11 cellular contexts compared by ENCODE assay signal in the genomic region with DNA sequence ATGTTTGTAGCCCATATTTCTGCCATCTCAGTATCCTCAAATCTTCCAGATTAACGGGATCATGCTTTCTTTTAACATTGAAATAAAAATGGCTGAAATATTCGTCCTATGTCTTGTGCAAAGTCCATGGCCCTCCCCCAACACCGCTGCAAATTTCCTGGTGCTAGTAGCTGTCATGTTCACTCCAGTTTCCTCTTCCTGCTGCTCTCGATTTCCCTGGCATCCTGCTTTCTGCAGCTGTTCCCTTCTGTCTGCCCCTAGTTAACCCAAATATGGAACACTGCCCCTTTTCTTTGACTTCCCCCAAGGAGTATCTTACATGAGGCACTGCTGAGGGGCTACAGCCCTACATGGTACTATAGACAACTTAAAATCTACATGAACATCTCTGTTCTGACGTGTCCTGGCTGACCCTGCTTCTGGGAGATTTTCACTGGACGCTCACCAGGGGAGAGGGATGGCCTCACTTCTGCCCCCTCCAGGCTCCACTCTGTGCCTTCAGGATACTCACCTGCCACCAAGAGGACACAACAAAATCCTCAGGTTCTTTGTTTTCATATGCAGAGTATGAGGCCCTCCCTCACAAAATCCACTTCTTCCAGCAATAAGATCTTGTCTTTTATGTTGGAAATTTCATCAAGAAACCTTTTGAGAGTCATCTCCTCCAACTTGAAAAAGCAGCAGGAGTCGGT. TPM values are rescaled to one million over a fixed set of nuclear protein-coding genes. Genes with fewer than 3 reads are reported as not detected.
A peak's percentile ranks its signal among the peaks of the same experiment; 100 is the strongest.
DNase-seq lines count a peak whose midpoint lies in the region; ATAC-seq and TF ChIP-seq lines count a peak whose summit lies in the region.
"Had no signal": no experiment of that assay in that cellular context is flagged by ENCODE, and none has a peak within 500 bp of the region (broad histone marks: within the 10 kb centered on the region; RNA-seq: fewer than 3 reads in every experiment).

No MANE protein-coding gene starts in this region.

- TF ChIP-seq POLR2A in NB4 (IDR thresholded peaks at IDR 0.05; ENCODE audit: extremely low read depth, insufficient read length) = no peak

- H3K9me3 Mint-ChIP-seq in endodermal cell = no peaks in the 10 kb centered on the region
- H3K9me3 Mint-ChIP-seq in neural progenitor cell = no peaks in the 10 kb centered on the region

- H3K4me3 ChIP-seq in NB4 (ENCODE audit: low read depth, low read length) (no peak overlapping the region), endodermal cell (ENCODE audit: low read length) (no peak overlapping the region), neural progenitor cell (no peak overlapping the region)

- no peak overlapping the region for H3K9ac ChIP-seq in endodermal cell (ENCODE audit: extremely low read depth, low read length, poor library complexity, severe bottlenecking)
- no peak overlapping the region for H3K9ac ChIP-seq in neural progenitor cell

- 56 to 64% methylated on average over 7 of the region's 7 CpGs for WGBS in endodermal cell (ENCODE audit: insufficient coverage in 1 of 2, insufficient read length in 1 of 2), 2 experiments

- H3K27me3 Mint-ChIP-seq in endodermal cell (ENCODE audit: insufficient read depth) (no peaks in the 10 kb centered on the region), neural progenitor cell (ENCODE audit: insufficient read depth, low read depth) (peaks cover 3% of the 10 kb centered on the region)

- H4K20me1 ChIP-seq in neural progenitor cell (ENCODE audit: low read depth) = no peaks in the 10 kb centered on the region

- H3K4me1 Mint-ChIP-seq in endodermal cell = peaks cover 8% of the 10 kb centered on the region
- peaks cover 4% of the 10 kb centered on the region for H3K4me1 Mint-ChIP-seq in neural progenitor cell

- ATAC-seq in GM21447 (IDR thresholded peaks at IDR 0.05; ENCODE audit: unreplicated experiment) (no peak), GM21723 (IDR thresholded peaks at IDR 0.05; ENCODE audit: unreplicated experiment) (no peak)

- H3K4me3 Mint-ChIP-seq in endodermal cell = no peak overlapping the region
- no peak overlapping the region for H3K4me3 Mint-ChIP-seq in neural progenitor cell

- H3K27ac ChIP-seq in endodermal cell (ENCODE audit: low read depth, low read length) (no peak overlapping the region), neural progenitor cell (no peak overlapping the region)

- H3F3A ChIP-seq in neural progenitor cell (ENCODE audit: low read depth) = no peaks in the 10 kb centered on the region

- H3K36me3 ChIP-seq in endodermal cell (ENCODE audit: control insufficient read depth, insufficient read depth, low read length) (no peaks in the 10 kb centered on the region), neural progenitor cell (no peaks in the 10 kb centered on the region)

- no peaks in the 10 kb centered on the region for H3K4me1 ChIP-seq in endodermal cell (ENCODE audit: control insufficient read depth, insufficient read depth, low read length)
- H3K4me1 ChIP-seq in neural progenitor cell = peaks cover 8% of the 10 kb centered on the region

- peak overlapping the region; percentile 100 for H2AFZ ChIP-seq in neural progenitor cell (replicated peaks)

- H3K27me3 ChIP-seq in endodermal cell (ENCODE audit: control insufficient read depth, insufficient read depth, low read length, poor library complexity, severe bottlenecking) (no peaks in the 10 kb centered on the region), neural progenitor cell (no peaks in the 10 kb centered on the region)

- TF ChIP-seq CTCF in NB4 (IDR thresholded peaks at IDR 0.05; ENCODE audit: low read depth, low read length) = peak; percentile 6
- TF ChIP-seq CTCF in endodermal cell (conservative IDR thresholded peaks at IDR 0.05) = peak; percentile 89
- TF ChIP-seq CTCF in neural progenitor cell (IDR thresholded peaks at IDR 0.05) = peak; percentile 77

- H3K79me2 ChIP-seq in neural progenitor cell (ENCODE audit: low read depth) = no peaks in the 10 kb centered on the region

- H3K36me3 Mint-ChIP-seq in endodermal cell (ENCODE audit: low read depth) (no peaks in the 10 kb centered on the region), neural progenitor cell (peaks cover 14% of the 10 kb centered on the region)

- H3K27ac Mint-ChIP-seq in endodermal cell (peak overlapping the region; percentile 26), neural progenitor cell (no peak overlapping the region)

- DNase-seq in NCI-H146 (lab: John Stamatoyannopoulos, UW) = peak; percentile 5
- DNase-seq in NCI-H146 treated with DMSO at 0.1 percent for 48 hours (lab: John Stamatoyannopoulos, UW; ENCODE audit: unreplicated experiment) = no peak
- DNase-seq in NB4 (ENCODE audit: low read depth) = no peak
- DNase-seq in endodermal cell = peak; percentile 89
- peak; percentile 77 for DNase-seq in neural progenitor cell (ENCODE audit: low spot score)
- DNase-seq in stimulated activated naive CD4-positive, alpha-beta T cell (lab: John Stamatoyannopoulos, UW) = no peak
- DNase-seq: activated effector memory CD4-positive, alpha-beta T cell treated with anti-CD3 and anti-CD28 coated beads, Interleukin-2, amount 50 U/mL, for 16 hours; effector memory CD4-positive, alpha-beta T cell; stimulated activated CD8-positive, alpha-beta memory T cell treated with anti-CD3 and anti-CD28 coated beads, Interleukin-4, amount 100 ng/mL, for 48 hours had no signal

- no peaks in the 10 kb centered on the region for H3K9me3 ChIP-seq in endodermal cell (ENCODE audit: control insufficient read depth, low read length)
- no peaks in the 10 kb centered on the region for H3K9me3 ChIP-seq in neural progenitor cell (ENCODE audit: low read depth)

- H3K4me2 ChIP-seq in neural progenitor cell = peak overlapping the region; percentile 55

RNA-seq across cellular contexts. Expression of a gene that starts 29.4 kb away (rescaled TPM):
- total RNA-seq in endodermal cell = 1 to 10 TPM; 1.5 to 2.0 TPM
- 12.1 TPM for polyA plus RNA-seq in endodermal cell (2013, experiment 1 of 2)
- polyA plus RNA-seq in endodermal cell (2013, experiment 2 of 2) = 8.9 TPM
- 21.2 and 42.1 TPM in 2 replicates for total RNA-seq in neural progenitor cell (ENCODE audit: low replicate concordance)

Comparison
In these comparisons a context has a peak if more than half of its experiments do, and no peak if none do; other contexts are left out.
1. DNase-seq: peak in NCI-H146 (single experiment), endodermal cell (single experiment) and neural progenitor cell (single experiment); none in NCI-H146 treated with DMSO at 0.1 percent for 48 hours (single experiment), NB4 (single experiment) and stimulated activated naive CD4-positive, alpha-beta T cell (0 of 6).
2. CTCF ChIP-seq: peak in every context shown above with its lines; median percentile 89 in endodermal cell; 77 in neural progenitor cell; 6 in NB4.